ENCODE assay signal across 1 cellular context in the genomic region with DNA sequence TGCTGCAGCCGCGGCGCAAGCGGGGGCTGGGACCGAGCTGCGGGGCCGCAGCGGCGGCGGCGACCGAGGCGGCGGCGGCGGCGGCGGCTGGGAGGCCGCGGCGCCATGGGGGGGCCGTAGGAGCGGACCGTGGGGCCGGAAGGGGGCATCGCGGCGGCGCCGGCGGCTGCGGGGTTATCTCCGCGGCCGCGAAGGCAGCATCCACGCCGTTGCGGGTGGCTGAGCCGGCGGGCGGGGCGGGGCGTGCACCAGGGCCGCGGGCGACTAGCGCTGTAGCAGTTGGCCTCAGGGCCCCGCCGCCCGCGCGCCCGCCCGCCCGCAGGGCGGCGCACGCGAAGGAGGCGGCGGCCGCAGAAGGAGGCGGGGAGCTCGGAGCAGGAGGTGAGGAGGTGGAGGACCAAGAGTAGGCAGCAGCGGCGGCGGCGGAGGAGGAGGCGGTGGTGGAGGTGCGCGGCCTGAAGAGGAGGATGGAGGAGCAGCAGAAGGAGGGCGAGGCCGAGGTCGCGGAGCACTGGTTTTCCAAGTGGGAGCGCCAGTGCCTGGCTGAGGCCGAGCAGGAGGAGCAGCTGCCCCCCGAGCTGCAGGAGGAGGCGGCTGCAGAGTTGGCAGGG.
TF ChIP-seq lines count a peak whose summit lies in the region.

No MANE protein-coding gene starts in this region.

TF ChIP-seq in K562, 482 proteins besides CTCF, POLR2A, EP300 and RAD21 (continued from another document and continues in another):
- TF ChIP-seq FOXP4 (CRISPR knock-in tag; IDR thresholded peaks at IDR 0.05; ENCODE audit: borderline replicate concordance) (no peak), STAT5B (CRISPR knock-in tag; IDR thresholded peaks at IDR 0.05) (no peak), POLR2H (tag; IDR thresholded peaks at IDR 0.05; ENCODE audit: low read depth) (no peak), ERF (CRISPR knock-in tag; IDR thresholded peaks at IDR 0.05) (no peak), EP400 (IDR thresholded peaks at IDR 0.05) (no peak), POLR2G (IDR thresholded peaks at IDR 0.05; ENCODE audit: low read depth, low read length) (no peak), TFE3 (CRISPR knock-in tag; IDR thresholded peaks at IDR 0.05) (no peak), USF1 (CRISPR knock-in tag; IDR thresholded peaks at IDR 0.05) (no peak), FUS (optimal IDR thresholded peaks at IDR 0.05; ENCODE audit: low read depth, low read length) (no peak), ZBTB49 (CRISPR knock-in tag; IDR thresholded peaks at IDR 0.05; ENCODE audit: borderline replicate concordance) (no peak), MYNN (IDR thresholded peaks at IDR 0.05) (no peak), MYNN (CRISPR knock-in tag; IDR thresholded peaks at IDR 0.05) (no peak), YBX1 (IDR thresholded peaks at IDR 0.05) (no peak), ATF3 (IDR thresholded peaks at IDR 0.05) (no peak), ATF3 (CRISPR knock-in tag; conservative IDR thresholded peaks at IDR 0.05) (no peak), SIRT6 (IDR thresholded peaks at IDR 0.05; ENCODE audit: low read depth, low read length) (no peak), POLR3G (IDR thresholded peaks at IDR 0.05; ENCODE audit: extremely low read depth, insufficient read length, insufficient replicate concordance) (no peak), ATF4 (CRISPR knock-in tag; IDR thresholded peaks at IDR 0.05) (no peak), CCNT2 (IDR thresholded peaks at IDR 0.05; ENCODE audit: borderline replicate concordance, extremely low read depth, insufficient read length, low read depth, low read length) (no peak), ZNF41 (CRISPR knock-in tag; conservative IDR thresholded peaks at IDR 0.05) (no peak), RBBP5 (IDR thresholded peaks at IDR 0.05; ENCODE audit: borderline replicate concordance, insufficient read depth, low read length, poor library complexity, severe bottlenecking) (no peak), ZNF551 (CRISPR knock-in tag; IDR thresholded peaks at IDR 0.05) (no peak), HDAC1 (IDR thresholded peaks at IDR 0.05) (no peak), SMARCE1 (IDR thresholded peaks at IDR 0.05) (no peak), KDM5B (IDR thresholded peaks at IDR 0.05; ENCODE audit: insufficient replicate concordance, low read depth, low read length) (no peak), ELF1 (tag; IDR thresholded peaks at IDR 0.05) (no peak), SNRNP70 (optimal IDR thresholded peaks at IDR 0.05; ENCODE audit: low read depth, low read length) (no peak), MCM7 (IDR thresholded peaks at IDR 0.05) (no peak), TAF7 (tag; IDR thresholded peaks at IDR 0.05) (no peak)
- TF ChIP-seq, protein P1, sequence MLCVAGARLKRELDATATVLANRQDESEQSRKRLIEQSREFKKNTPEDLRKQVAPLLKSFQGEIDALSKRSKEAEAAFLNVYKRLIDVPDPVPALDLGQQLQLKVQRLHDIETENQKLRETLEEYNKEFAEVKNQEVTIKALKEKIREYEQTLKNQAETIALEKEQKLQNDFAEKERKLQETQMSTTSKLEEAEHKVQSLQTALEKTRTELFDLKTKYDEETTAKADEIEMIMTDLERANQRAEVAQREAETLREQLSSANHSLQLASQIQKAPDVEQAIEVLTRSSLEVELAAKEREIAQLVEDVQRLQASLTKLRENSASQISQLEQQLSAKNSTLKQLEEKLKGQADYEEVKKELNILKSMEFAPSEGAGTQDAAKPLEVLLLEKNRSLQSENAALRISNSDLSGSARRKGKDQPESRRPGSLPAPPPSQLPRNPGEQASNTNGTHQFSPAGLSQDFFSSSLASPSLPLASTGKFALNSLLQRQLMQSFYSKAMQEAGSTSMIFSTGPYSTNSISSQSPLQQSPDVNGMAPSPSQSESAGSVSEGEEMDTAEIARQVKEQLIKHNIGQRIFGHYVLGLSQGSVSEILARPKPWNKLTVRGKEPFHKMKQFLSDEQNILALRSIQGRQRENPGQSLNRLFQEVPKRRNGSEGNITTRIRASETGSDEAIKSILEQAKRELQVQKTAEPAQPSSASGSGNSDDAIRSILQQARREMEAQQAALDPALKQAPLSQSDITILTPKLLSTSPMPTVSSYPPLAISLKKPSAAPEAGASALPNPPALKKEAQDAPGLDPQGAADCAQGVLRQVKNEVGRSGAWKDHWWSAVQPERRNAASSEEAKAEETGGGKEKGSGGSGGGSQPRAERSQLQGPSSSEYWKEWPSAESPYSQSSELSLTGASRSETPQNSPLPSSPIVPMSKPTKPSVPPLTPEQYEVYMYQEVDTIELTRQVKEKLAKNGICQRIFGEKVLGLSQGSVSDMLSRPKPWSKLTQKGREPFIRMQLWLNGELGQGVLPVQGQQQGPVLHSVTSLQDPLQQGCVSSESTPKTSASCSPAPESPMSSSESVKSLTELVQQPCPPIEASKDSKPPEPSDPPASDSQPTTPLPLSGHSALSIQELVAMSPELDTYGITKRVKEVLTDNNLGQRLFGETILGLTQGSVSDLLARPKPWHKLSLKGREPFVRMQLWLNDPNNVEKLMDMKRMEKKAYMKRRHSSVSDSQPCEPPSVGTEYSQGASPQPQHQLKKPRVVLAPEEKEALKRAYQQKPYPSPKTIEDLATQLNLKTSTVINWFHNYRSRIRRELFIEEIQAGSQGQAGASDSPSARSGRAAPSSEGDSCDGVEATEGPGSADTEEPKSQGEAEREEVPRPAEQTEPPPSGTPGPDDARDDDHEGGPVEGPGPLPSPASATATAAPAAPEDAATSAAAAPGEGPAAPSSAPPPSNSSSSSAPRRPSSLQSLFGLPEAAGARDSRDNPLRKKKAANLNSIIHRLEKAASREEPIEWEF (CRISPR knock-in tag; IDR thresholded peaks at IDR 0.05), result no peak
- TF ChIP-seq, protein P2, sequence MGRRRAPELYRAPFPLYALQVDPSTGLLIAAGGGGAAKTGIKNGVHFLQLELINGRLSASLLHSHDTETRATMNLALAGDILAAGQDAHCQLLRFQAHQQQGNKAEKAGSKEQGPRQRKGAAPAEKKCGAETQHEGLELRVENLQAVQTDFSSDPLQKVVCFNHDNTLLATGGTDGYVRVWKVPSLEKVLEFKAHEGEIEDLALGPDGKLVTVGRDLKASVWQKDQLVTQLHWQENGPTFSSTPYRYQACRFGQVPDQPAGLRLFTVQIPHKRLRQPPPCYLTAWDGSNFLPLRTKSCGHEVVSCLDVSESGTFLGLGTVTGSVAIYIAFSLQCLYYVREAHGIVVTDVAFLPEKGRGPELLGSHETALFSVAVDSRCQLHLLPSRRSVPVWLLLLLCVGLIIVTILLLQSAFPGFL (CRISPR knock-in tag; IDR thresholded peaks at IDR 0.05), result no peak
- TF ChIP-seq, protein P3, sequence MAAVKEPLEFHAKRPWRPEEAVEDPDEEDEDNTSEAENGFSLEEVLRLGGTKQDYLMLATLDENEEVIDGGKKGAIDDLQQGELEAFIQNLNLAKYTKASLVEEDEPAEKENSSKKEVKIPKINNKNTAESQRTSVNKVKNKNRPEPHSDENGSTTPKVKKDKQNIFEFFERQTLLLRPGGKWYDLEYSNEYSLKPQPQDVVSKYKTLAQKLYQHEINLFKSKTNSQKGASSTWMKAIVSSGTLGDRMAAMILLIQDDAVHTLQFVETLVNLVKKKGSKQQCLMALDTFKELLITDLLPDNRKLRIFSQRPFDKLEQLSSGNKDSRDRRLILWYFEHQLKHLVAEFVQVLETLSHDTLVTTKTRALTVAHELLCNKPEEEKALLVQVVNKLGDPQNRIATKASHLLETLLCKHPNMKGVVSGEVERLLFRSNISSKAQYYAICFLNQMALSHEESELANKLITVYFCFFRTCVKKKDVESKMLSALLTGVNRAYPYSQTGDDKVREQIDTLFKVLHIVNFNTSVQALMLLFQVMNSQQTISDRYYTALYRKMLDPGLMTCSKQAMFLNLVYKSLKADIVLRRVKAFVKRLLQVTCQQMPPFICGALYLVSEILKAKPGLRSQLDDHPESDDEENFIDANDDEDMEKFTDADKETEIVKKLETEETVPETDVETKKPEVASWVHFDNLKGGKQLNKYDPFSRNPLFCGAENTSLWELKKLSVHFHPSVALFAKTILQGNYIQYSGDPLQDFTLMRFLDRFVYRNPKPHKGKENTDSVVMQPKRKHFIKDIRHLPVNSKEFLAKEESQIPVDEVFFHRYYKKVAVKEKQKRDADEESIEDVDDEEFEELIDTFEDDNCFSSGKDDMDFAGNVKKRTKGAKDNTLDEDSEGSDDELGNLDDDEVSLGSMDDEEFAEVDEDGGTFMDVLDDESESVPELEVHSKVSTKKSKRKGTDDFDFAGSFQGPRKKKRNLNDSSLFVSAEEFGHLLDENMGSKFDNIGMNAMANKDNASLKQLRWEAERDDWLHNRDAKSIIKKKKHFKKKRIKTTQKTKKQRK (IDR thresholded peaks at IDR 0.05; ENCODE audit: borderline replicate concordance, low read depth, low read length), result no peak
- TF ChIP-seq, protein P4, sequence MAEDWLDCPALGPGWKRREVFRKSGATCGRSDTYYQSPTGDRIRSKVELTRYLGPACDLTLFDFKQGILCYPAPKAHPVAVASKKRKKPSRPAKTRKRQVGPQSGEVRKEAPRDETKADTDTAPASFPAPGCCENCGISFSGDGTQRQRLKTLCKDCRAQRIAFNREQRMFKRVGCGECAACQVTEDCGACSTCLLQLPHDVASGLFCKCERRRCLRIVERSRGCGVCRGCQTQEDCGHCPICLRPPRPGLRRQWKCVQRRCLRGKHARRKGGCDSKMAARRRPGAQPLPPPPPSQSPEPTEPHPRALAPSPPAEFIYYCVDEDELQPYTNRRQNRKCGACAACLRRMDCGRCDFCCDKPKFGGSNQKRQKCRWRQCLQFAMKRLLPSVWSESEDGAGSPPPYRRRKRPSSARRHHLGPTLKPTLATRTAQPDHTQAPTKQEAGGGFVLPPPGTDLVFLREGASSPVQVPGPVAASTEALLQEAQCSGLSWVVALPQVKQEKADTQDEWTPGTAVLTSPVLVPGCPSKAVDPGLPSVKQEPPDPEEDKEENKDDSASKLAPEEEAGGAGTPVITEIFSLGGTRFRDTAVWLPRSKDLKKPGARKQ (CRISPR knock-in tag; IDR thresholded peaks at IDR 0.05), result no peak
- TF ChIP-seq, protein P5, sequence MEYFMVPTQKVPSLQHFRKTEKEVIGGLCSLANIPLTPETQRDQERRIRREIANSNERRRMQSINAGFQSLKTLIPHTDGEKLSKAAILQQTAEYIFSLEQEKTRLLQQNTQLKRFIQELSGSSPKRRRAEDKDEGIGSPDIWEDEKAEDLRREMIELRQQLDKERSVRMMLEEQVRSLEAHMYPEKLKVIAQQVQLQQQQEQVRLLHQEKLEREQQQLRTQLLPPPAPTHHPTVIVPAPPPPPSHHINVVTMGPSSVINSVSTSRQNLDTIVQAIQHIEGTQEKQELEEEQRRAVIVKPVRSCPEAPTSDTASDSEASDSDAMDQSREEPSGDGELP (CRISPR knock-in tag; IDR thresholded peaks at IDR 0.05; ENCODE audit: borderline replicate concordance), result no peak
